31 cellular contexts compared by ENCODE assay signal in the genomic region with DNA sequence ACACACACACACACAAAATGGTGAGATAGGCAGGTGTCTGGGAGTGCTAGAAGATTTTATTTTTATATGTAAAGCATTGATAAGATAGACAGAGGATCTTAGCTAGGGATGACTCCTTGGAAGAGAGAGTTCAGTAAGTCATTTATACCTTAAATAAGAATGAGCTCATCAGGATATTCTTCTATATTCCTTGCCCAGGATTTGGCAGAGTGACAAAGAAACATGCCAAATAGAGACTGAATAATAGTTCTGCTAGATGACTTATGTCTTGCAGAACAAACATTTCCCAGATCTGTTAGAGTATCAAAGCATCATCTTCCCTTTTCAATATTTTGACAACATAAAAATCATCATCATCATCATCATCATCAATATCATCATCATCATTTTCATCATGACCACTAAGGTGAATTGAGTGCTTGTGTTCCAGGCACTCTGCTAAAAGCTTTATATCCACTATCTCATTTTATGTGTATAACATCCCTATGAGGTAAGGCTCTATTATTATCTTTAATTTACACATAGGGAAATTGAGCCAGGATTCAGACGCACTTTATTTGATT.
"Had no signal": no experiment of that assay in that cellular context is flagged by ENCODE, and none has a peak within 500 bp of the region (broad histone marks: within the 10 kb centered on the region; RNA-seq: fewer than 3 reads in every experiment).

No MANE protein-coding gene starts in this region.

- H3K27me3 Mint-ChIP-seq: activated naive CD8-positive, alpha-beta T cell treated with anti-CD3 and anti-CD28 coated beads for 36 hours; memory B cell had no signal

- H3K4me1 Mint-ChIP-seq: activated naive CD8-positive, alpha-beta T cell treated with anti-CD3 and anti-CD28 coated beads for 36 hours; immature natural killer cell; memory B cell; naive thymus-derived CD4-positive, alpha-beta T cell; neural crest cell; stimulated activated naive B cell treated with anti-CD40 and anti-IgM and Interleukin-4, amounts not matched to agents 10 μg/mL and 1 μg/mL and 100 μg/mL, for 72 hours had no signal

- H3K4me3 Mint-ChIP-seq: activated naive CD4-positive, alpha-beta T cell treated with anti-CD3 and anti-CD28 coated beads for 36 hours; activated naive CD8-positive, alpha-beta T cell treated with anti-CD3 and anti-CD28 coated beads for 36 hours; immature natural killer cell; memory B cell; naive thymus-derived CD4-positive, alpha-beta T cell; neural crest cell; stimulated activated naive B cell treated with anti-CD40 and anti-IgM and Interleukin-4, amounts not matched to agents 10 μg/mL and 1 μg/mL and 100 μg/mL, for 72 hours had no signal

- H3K36me3 ChIP-seq: adrenal gland, heart left ventricle, pancreas, prostate gland, stomach, thyroid gland, upper lobe of left lung, vagina had no signal

- FAIRE-seq: kidney, pancreas had no signal

- H3K4me1 ChIP-seq: adrenal gland, body of pancreas, pancreas, prostate gland, stomach, upper lobe of left lung had no signal

- ATAC-seq: body of pancreas; heart left ventricle; naive thymus-derived CD4-positive, alpha-beta T cell; pancreas; stimulated activated naive B cell treated with anti-CD40 and anti-IgM and Interleukin-4, amounts not matched to agents 10 μg/mL and 1 μg/mL and 100 μg/mL, for 72 hours had no signal

- H3K27ac ChIP-seq: adrenal gland, body of pancreas, coronary artery, dorsolateral prefrontal cortex, heart left ventricle, pancreas, prostate gland, stomach, thyroid gland, upper lobe of left lung, vagina had no signal

- H3K36me3 Mint-ChIP-seq: activated naive CD8-positive, alpha-beta T cell treated with anti-CD3 and anti-CD28 coated beads for 36 hours; immature natural killer cell; memory B cell; naive thymus-derived CD4-positive, alpha-beta T cell; stimulated activated naive B cell treated with anti-CD40 and anti-IgM and Interleukin-4, amounts not matched to agents 10 μg/mL and 1 μg/mL and 100 μg/mL, for 72 hours had no signal

- H3K4me3 ChIP-seq: adrenal gland, body of pancreas, coronary artery, dorsolateral prefrontal cortex, heart left ventricle, pancreas, prostate gland, stomach, thyroid gland, upper lobe of left lung, vagina had no signal

- DNase-seq: activated CD4-positive, alpha-beta T cell treated with anti-CD3 and anti-CD28 coated beads for 4 hours; activated CD4-positive, alpha-beta T cell treated with anti-CD3 and anti-CD28 coated beads, Interleukin-2, amount 50 U/mL, for 48 hours; activated CD8-positive, alpha-beta memory T cell treated with anti-CD3 and anti-CD28 coated beads for 24 hours; activated effector memory CD4-positive, alpha-beta T cell treated with anti-CD3 and anti-CD28 coated beads, Interleukin-2, amount 50 U/mL, for 16 hours; activated naive CD4-positive, alpha-beta T cell treated with anti-CD3 and anti-CD28 coated beads for 36 hours; activated naive CD8-positive, alpha-beta T cell treated with anti-CD3 and anti-CD28 coated beads for 36 hours; adrenal gland; aorta; body of pancreas; dorsolateral prefrontal cortex; effector memory CD4-positive, alpha-beta T cell; heart left ventricle; hypothalamus; immature natural killer cell; kidney; midbrain; naive thymus-derived CD4-positive, alpha-beta T cell; nucleus accumbens; pancreas; retina; stimulated activated CD4-positive, alpha-beta T cell treated with anti-CD3 and anti-CD28 coated beads, Interleukin-15, amount 100 ng/mL, for 24 hours; stimulated activated CD4-positive, alpha-beta T cell treated with anti-CD3 and anti-CD28 coated beads, Interleukin-2, amount 100 ng/mL, for 24 hours; stimulated activated naive B cell treated with anti-CD40 and anti-IgM and Interleukin-4, amounts not matched to agents 10 μg/mL and 1 μg/mL and 100 μg/mL, for 72 hours; stomach; thyroid gland; upper lobe of left lung had no signal

- H3K9me3 ChIP-seq: adrenal gland, body of pancreas, heart left ventricle, pancreas, prostate gland, stomach, thyroid gland, upper lobe of left lung, vagina had no signal

- H3K27me3 ChIP-seq: adrenal gland, body of pancreas, dorsolateral prefrontal cortex, heart left ventricle, pancreas, stomach, thyroid gland, upper lobe of left lung, vagina had no signal

- H3K9me3 Mint-ChIP-seq: activated naive CD4-positive, alpha-beta T cell treated with anti-CD3 and anti-CD28 coated beads for 36 hours; activated naive CD8-positive, alpha-beta T cell treated with anti-CD3 and anti-CD28 coated beads for 36 hours; memory B cell had no signal

- H3K27ac Mint-ChIP-seq: activated naive CD4-positive, alpha-beta T cell treated with anti-CD3 and anti-CD28 coated beads for 36 hours; activated naive CD8-positive, alpha-beta T cell treated with anti-CD3 and anti-CD28 coated beads for 36 hours; immature natural killer cell; memory B cell; naive thymus-derived CD4-positive, alpha-beta T cell; stimulated activated naive B cell treated with anti-CD40 and anti-IgM and Interleukin-4, amounts not matched to agents 10 μg/mL and 1 μg/mL and 100 μg/mL, for 72 hours had no signal
